In the genomic region with DNA sequence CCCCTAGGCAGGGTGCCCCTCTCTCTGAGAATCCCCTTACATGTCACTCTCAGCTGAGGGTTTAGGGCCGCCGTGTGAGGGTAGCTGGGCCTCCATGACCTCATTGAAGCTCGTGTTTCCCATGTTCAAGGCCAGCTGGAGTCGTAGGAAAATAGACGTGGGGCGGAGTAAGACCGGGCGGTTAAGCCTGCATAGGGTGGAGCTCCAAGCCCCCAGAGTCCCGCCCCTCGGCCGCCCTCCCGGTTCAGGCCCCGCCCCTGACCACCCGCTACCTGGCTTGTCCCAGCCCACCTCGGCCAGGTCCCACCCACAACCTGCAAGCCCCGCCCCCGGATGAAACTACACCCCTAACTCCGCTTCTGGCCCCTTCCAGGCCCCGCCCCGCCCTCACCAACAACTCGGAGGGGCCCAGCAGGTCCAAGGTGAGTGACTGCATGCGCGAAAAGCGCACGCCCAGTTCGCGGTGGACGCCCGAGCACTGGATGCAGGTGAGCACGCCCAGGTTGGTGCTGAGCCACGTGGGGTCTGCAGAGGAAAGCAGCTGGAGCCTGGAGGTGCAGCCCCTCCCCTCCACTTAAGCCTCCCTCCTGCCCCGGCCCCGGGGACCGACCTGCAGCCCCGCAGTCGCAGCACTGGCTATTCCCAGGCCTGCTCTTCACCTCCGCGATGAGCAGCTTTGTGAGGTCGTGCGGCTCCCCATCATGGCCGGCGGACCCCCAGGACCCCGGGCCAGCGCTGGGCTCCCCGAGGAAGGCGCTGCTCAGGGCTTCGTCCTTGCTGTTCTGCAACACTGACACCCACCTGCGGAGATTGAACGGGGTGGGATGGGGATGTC, we compare ENCODE assay signal across 11 cellular contexts. TPM values are rescaled to one million over a fixed set of nuclear protein-coding genes. Genes with fewer than 3 reads are reported as not detected.
A peak's percentile ranks its signal among the peaks of the same experiment; 100 is the strongest.
DNase-seq lines count a peak whose midpoint lies in the region; ATAC-seq and TF ChIP-seq lines count a peak whose summit lies in the region.
"Had no signal": no experiment of that assay in that cellular context is flagged by ENCODE, and none has a peak within 500 bp of the region (broad histone marks: within the 10 kb centered on the region; RNA-seq: fewer than 3 reads in every experiment).

No MANE protein-coding gene starts in this region.

- no peak for TF ChIP-seq POLR2A in adrenal gland (IDR thresholded peaks at IDR 0.05)

- H3K36me3 ChIP-seq in adrenal gland (replicated peaks in 1 of 2) = peaks cover 0 to 52% of the 10 kb centered on the region in 2 donors

- no peaks in the 10 kb centered on the region for H3K9me3 Mint-ChIP-seq in memory B cell
- H3K9me3 Mint-ChIP-seq in progenitor cell of endocrine pancreas (ENCODE audit: low read depth) = no peaks in the 10 kb centered on the region
- H3K9me3 Mint-ChIP-seq: activated naive CD4-positive, alpha-beta T cell treated with anti-CD3 and anti-CD28 coated beads, Interleukin-2, amount 50 U/mL, for 24 hours had no signal

- no peaks in the 10 kb centered on the region for H3K4me1 ChIP-seq in adrenal gland (replicated peaks in 1 of 2)
- H3K4me1 ChIP-seq: SJSA1 had no signal

- H3K9me3 ChIP-seq in adrenal gland (replicated peaks in 1 of 3) = no peaks in the 10 kb centered on the region
- H3K9me3 ChIP-seq: SJSA1 had no signal

- H3K4me1 Mint-ChIP-seq in memory B cell = no peaks in the 10 kb centered on the region
- H3K4me1 Mint-ChIP-seq in progenitor cell of endocrine pancreas (ENCODE audit: low read depth) = no peaks in the 10 kb centered on the region

- H3K4me3 Mint-ChIP-seq in memory B cell (no peak overlapping the region), progenitor cell of endocrine pancreas (ENCODE audit: low read depth) (no peak overlapping the region)
- H3K4me3 Mint-ChIP-seq: activated naive CD4-positive, alpha-beta T cell treated with anti-CD3 and anti-CD28 coated beads, Interleukin-2, amount 50 U/mL, for 24 hours had no signal

- no peak overlapping the region for H3K27ac Mint-ChIP-seq in memory B cell
- no peak overlapping the region for H3K27ac Mint-ChIP-seq in progenitor cell of endocrine pancreas
- H3K27ac Mint-ChIP-seq: activated naive CD4-positive, alpha-beta T cell treated with anti-CD3 and anti-CD28 coated beads, Interleukin-2, amount 50 U/mL, for 24 hours had no signal

- DNase-seq in left ventricle myocardium superior (no peak), cardiac septum (ENCODE audit: low spot score) (no peak), adrenal gland (peak; percentile 50 to 72 (median 67)), memory B cell (ENCODE audit: low spot score in 2 of 2) (no peak), NCI-H1694 treated with DMSO at 0.1 percent for 48 hours (lab: John Stamatoyannopoulos, UW) (no peak), progenitor cell of endocrine pancreas (ENCODE audit: low spot score, unreplicated experiment) (no peak), OCI-M1 (lab: John Stamatoyannopoulos, UW) (no peak), NOMO-1 treated with dmso at 0.1 percent for 144 hours (lab: John Stamatoyannopoulos, UW; ENCODE audit: unreplicated experiment) (no peak)
- DNase-seq: NCI-H187 treated with DMSO at 0.1 percent for 48 hours had no signal

- no peak for TF ChIP-seq CTCF in adrenal gland (IDR thresholded peaks at IDR 0.05)
- TF ChIP-seq CTCF in progenitor cell of endocrine pancreas (IDR thresholded peaks at IDR 0.05; ENCODE audit: unreplicated experiment) = no peak

- H3K36me3 Mint-ChIP-seq in memory B cell (peaks cover 4% of the 10 kb centered on the region), progenitor cell of endocrine pancreas (ENCODE audit: insufficient read depth) (peaks cover 27% of the 10 kb centered on the region)
- H3K36me3 Mint-ChIP-seq: activated naive CD4-positive, alpha-beta T cell treated with anti-CD3 and anti-CD28 coated beads, Interleukin-2, amount 50 U/mL, for 24 hours had no signal

- H3K27ac ChIP-seq in adrenal gland = peak overlapping the region in 1 of 5 donors; percentile 62
- H3K27ac ChIP-seq: SJSA1 had no signal

- H3K4me3 ChIP-seq in adrenal gland = no peak overlapping the region
- H3K4me3 ChIP-seq: SJSA1 had no signal

- H3K27me3 ChIP-seq in adrenal gland = no peaks in the 10 kb centered on the region
- H3K27me3 ChIP-seq: SJSA1 had no signal

- peaks cover 4% of the 10 kb centered on the region for H3K27me3 Mint-ChIP-seq in memory B cell
- no peaks in the 10 kb centered on the region for H3K27me3 Mint-ChIP-seq in progenitor cell of endocrine pancreas
- H3K27me3 Mint-ChIP-seq: activated naive CD4-positive, alpha-beta T cell treated with anti-CD3 and anti-CD28 coated beads, Interleukin-2, amount 50 U/mL, for 24 hours had no signal

- intact Hi-C loops in left ventricle myocardium superior (cut with micrococcal nuclease) = no loop called here
- intact Hi-C loops in cardiac septum (cut with DNase I) = no loop called here
- intact Hi-C loops in adrenal gland (cut with DNase I) = no loop called here

- ATAC-seq in left ventricle myocardium superior = peak; percentile 31
- ATAC-seq in memory B cell (ENCODE audit: low read depth) = peak; percentile 52

- 44 to 68% (median 60%) methylated on average over 22 to 49 of the region's 49 CpGs for WGBS in adrenal gland, 4 donors

RNA-seq across cellular contexts. Expression of a gene that starts 12.2 kb away (rescaled TPM):
- total RNA-seq in left ventricle myocardium superior (81.0 TPM), cardiac septum (46.0 TPM), adrenal gland (100 to 1,000 TPM in 5 of 8 donors, 10 to 100 TPM in 3; 23.6 to 152 (median 115) TPM), progenitor cell of endocrine pancreas (12.9 and 13.6 TPM in 2 replicates)
- polyA plus RNA-seq in adrenal gland = 100 to 1,000 TPM in 2 of 3 donors, 10 to 100 TPM in 1; 51.8 to 132 (median 102) TPM

RNA-seq across cellular contexts. Expression of a gene that starts 47.2 kb away (rescaled TPM):
- 47.3 TPM for total RNA-seq in left ventricle myocardium superior
- total RNA-seq in cardiac septum = 30.5 TPM
- 100 to 1,000 TPM in 2 of 8 donors, 10 to 100 TPM in 6; 47.6 to 122 (median 77.3) TPM for total RNA-seq in adrenal gland
- polyA plus RNA-seq in adrenal gland = 100 to 1,000 TPM in 1 of 3 donors, 10 to 100 TPM in 2; 22.4 to 117 (median 81.0) TPM
- total RNA-seq in progenitor cell of endocrine pancreas = 63.4 and 67.8 TPM in 2 replicates

Comparison
In these comparisons a context has a peak if more than half of its experiments do, and no peak if none do; other contexts are left out.
1. DNase-seq: peak in adrenal gland (7 of 7); none in left ventricle myocardium superior (single experiment), cardiac septum (single experiment), memory B cell (0 of 2), NCI-H1694 treated with DMSO at 0.1 percent for 48 hours (single experiment), progenitor cell of endocrine pancreas (single experiment), OCI-M1 (single experiment) and NOMO-1 treated with dmso at 0.1 percent for 144 hours (single experiment).